ENCODE assay signal across 14 cellular contexts in genomic region chr2:150530168-150530567, GRCh38. TPM values are rescaled to one million over a fixed set of nuclear protein-coding genes. Genes with fewer than 3 reads are reported as not detected.
"Had no signal": no experiment of that assay in that cellular context is flagged by ENCODE, and none has a peak within 500 bp of the region (broad histone marks: within the 10 kb centered on the region; RNA-seq: fewer than 3 reads in every experiment).

No MANE protein-coding gene starts in this region.

- H3K27ac ChIP-seq: neutrophil, upper lobe of left lung had no signal

- H3K4me3 ChIP-seq: upper lobe of left lung had no signal

- DNase-seq: activated CD4-positive, alpha-beta memory T cell treated with anti-CD3 and anti-CD28 coated beads for 36 hours; activated CD4-positive, alpha-beta T cell treated with anti-CD3 and anti-CD28 coated beads for 1 hour; activated gamma-delta T cell; activated naive CD8-positive, alpha-beta T cell treated with anti-CD3 and anti-CD28 coated beads for 36 hours; activated T-cell treated with anti-CD3 and anti-CD28 coated beads, Interleukin-2, amount 50 U/mL, for 4 hours; hippocampal formation; naive thymus-derived CD4-positive, alpha-beta T cell; right cardiac atrium; stimulated activated CD4-positive, alpha-beta T cell treated with anti-CD3 and anti-CD28 coated beads, Interleukin-12 subunit alpha, Interleukin-12 subunit beta, amount 100 ng/mL, for 4 hours; stimulated activated CD4-positive, alpha-beta T cell treated with anti-CD3 and anti-CD28 coated beads, Interleukin-2, amount 100 ng/mL, for 48 hours; stimulated activated naive CD4-positive, alpha-beta T cell treated with Interleukin-2 at 50 U/mL for 16 hours; T-helper 9 cell; upper lobe of left lung had no signal

- H3K27me3 ChIP-seq: neutrophil, upper lobe of left lung had no signal

- ATAC-seq: activated T-cell treated with anti-CD3 and anti-CD28 coated beads, Interleukin-2, amount 50 U/mL, for 4 hours; naive thymus-derived CD4-positive, alpha-beta T cell; right cardiac atrium had no signal

- H3K9me3 ChIP-seq: neutrophil, upper lobe of left lung had no signal

- H3K36me3 ChIP-seq: neutrophil, upper lobe of left lung had no signal

- H3K4me1 ChIP-seq: upper lobe of left lung had no signal

RNA-seq across cellular contexts. Expression of gene RND3, which starts 42.7 kb away (rescaled TPM):
- total RNA-seq: activated CD4-positive, alpha-beta memory T cell treated with anti-CD3 and anti-CD28 coated beads for 36 hours; activated naive CD8-positive, alpha-beta T cell treated with anti-CD3 and anti-CD28 coated beads for 36 hours; naive thymus-derived CD4-positive, alpha-beta T cell had no signal
- polyA plus RNA-seq: naive thymus-derived CD4-positive, alpha-beta T cell had no signal
